10 cellular contexts compared by ENCODE assay signal in the genomic region with DNA sequence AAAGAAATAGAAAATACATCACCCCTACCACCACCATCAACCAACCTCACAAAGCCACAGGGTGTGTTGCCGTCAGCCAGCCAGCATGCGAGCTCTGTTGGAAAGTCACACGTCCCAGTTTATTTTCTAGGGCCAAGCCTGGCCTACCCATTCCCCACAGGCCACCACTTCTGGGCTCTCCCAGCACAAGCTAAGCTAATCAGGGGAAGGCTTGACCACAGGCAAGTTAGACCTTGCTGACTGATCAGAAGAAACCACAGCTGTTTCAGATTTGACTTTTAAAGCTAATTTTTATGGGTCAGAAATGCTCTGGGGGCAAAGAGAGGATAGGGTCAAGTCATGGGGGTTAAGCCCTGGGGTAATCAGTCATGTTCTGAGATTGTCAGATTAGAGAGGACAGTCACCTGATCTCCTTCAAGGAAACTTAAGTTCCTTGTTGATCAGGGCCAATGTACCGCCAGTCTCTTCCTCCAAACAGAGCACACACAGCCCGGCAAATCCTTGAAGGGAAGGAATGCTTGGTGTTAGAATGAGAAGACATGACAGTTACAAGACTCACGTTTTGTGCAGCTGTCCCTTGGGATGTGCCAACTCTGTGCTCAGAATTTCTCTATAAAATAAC. TPM values are rescaled to one million over a fixed set of nuclear protein-coding genes. Genes with fewer than 3 reads are reported as not detected.
DNase-seq lines count a peak whose midpoint lies in the region; ATAC-seq and TF ChIP-seq lines count a peak whose summit lies in the region.
"Had no signal": no experiment of that assay in that cellular context is flagged by ENCODE, and none has a peak within 500 bp of the region (broad histone marks: within the 10 kb centered on the region; RNA-seq: fewer than 3 reads in every experiment).

No MANE protein-coding gene starts in this region.

- H3K79me2 ChIP-seq in Karpas-422 (ENCODE audit: low read length): peaks cover 79% of the 10 kb centered on the region

- H3K36me3 ChIP-seq in Karpas-422 (ENCODE audit: insufficient read depth, low read length) (peaks cover 11% of the 10 kb centered on the region; the same call in 1 of the 2 replicates), psoas muscle (ENCODE audit: insufficient read depth in 1 of 2, low read depth in 1 of 2) (no peaks in the 10 kb centered on the region)
- H3K36me3 ChIP-seq: neutrophil had no signal

- H3K9me2 ChIP-seq in Karpas-422 (replicated peaks; ENCODE audit: insufficient read depth, low read length): no peaks in the 10 kb centered on the region

- TF ChIP-seq CTCF in psoas muscle (IDR thresholded peaks at IDR 0.05) (no peak), omental fat pad (IDR thresholded peaks at IDR 0.05) (no peak)

- 54 to 80% (median 63%) methylated on average over 6 of the region's 6 CpGs for WGBS in psoas muscle, 3 donors

- DNase-seq in Karpas-422: peak; percentile 62
- peak; percentile 30 for DNase-seq in sciatic nerve (ENCODE audit: low spot score)
- no peak for DNase-seq in activated CD8-positive, alpha-beta memory T cell treated with anti-CD3 and anti-CD28 coated beads, Interleukin-2, amount 10 ng/mL, durations not matched to agents 7 days and 5 days
- no peak for DNase-seq in psoas muscle
- DNase-seq in omental fat pad (ENCODE audit: low spot score): no peak
- no peak for DNase-seq in stimulated activated naive CD8-positive, alpha-beta T cell treated with anti-CD3 and anti-CD28 coated beads, Interleukin-15, Interleukin-2, amounts not matched to agents 100 U/mL and 50 U/mL, for 24 hours
- DNase-seq: activated naive CD4-positive, alpha-beta T cell had no signal

- no peak overlapping the region for H3K4me3 Mint-ChIP-seq in activated CD8-positive, alpha-beta memory T cell treated with anti-CD3 and anti-CD28 coated beads, Interleukin-2, amount 10 ng/mL, durations not matched to agents 7 days and 5 days

- CTCF ChIA-PET in activated CD8-positive, alpha-beta memory T cell treated with anti-CD3 and anti-CD28 coated beads, Interleukin-2, amount 10 ng/mL, durations not matched to agents 7 days and 5 days (lab: Charles Lee): interaction anchor here (0.7 to 3.6 kb wide), 4 partner anchors 9 to 225 kb away, joined by 3 to 13 read pairs (median 6); no protein-coding TSS in a partner anchor

- H3K27ac Mint-ChIP-seq in activated CD8-positive, alpha-beta memory T cell treated with anti-CD3 and anti-CD28 coated beads, Interleukin-2, amount 10 ng/mL, durations not matched to agents 7 days and 5 days: no peak overlapping the region

- no peaks in the 10 kb centered on the region for H3K36me3 Mint-ChIP-seq in activated CD8-positive, alpha-beta memory T cell treated with anti-CD3 and anti-CD28 coated beads, Interleukin-2, amount 10 ng/mL, durations not matched to agents 7 days and 5 days

- ATAC-seq in GM18873 (IDR thresholded peaks at IDR 0.05; ENCODE audit: low FRiP score, unreplicated experiment) (peak; percentile 61), HG02571 (IDR thresholded peaks at IDR 0.05; ENCODE audit: unreplicated experiment) (peak; percentile 70), sciatic nerve (no peak), psoas muscle (no peak), omental fat pad (ENCODE audit: low FRiP score) (no peak)
- ATAC-seq in activated CD8-positive, alpha-beta memory T cell treated with anti-CD3 and anti-CD28 coated beads, Interleukin-2, amount 10 ng/mL, durations not matched to agents 7 days and 5 days: no peak
- ATAC-seq in stimulated activated naive CD8-positive, alpha-beta T cell treated with anti-CD3 and anti-CD28 coated beads, Interleukin-15, Interleukin-2, amounts not matched to agents 100 U/mL and 50 U/mL, for 24 hours: no peak

- peak overlapping the region; percentile 96 for H3K27ac ChIP-seq in Karpas-422 (ENCODE audit: low read length)
- H3K27ac ChIP-seq in psoas muscle: no peak overlapping the region
- H3K27ac ChIP-seq: neutrophil had no signal

- H4K20me1 ChIP-seq in Karpas-422 (ENCODE audit: insufficient read depth, low read depth, low read length): peaks cover 31% of the 10 kb centered on the region; the same call in 1 of the 2 replicates

- peaks cover 14% of the 10 kb centered on the region for H3K27me3 Mint-ChIP-seq in activated CD8-positive, alpha-beta memory T cell treated with anti-CD3 and anti-CD28 coated beads, Interleukin-2, amount 10 ng/mL, durations not matched to agents 7 days and 5 days

- H3K27me3 ChIP-seq in Karpas-422 (ENCODE audit: low read length) (no peaks in the 10 kb centered on the region), psoas muscle (ENCODE audit: insufficient read depth in 3 of 3, low read length in 2 of 3) (no peaks in the 10 kb centered on the region)

- H3K9ac ChIP-seq in Karpas-422 (ENCODE audit: low read length): peak overlapping the region; percentile 56

- H3K9me3 Mint-ChIP-seq in activated CD8-positive, alpha-beta memory T cell treated with anti-CD3 and anti-CD28 coated beads, Interleukin-2, amount 10 ng/mL, durations not matched to agents 7 days and 5 days (ENCODE audit: low read depth): no peaks in the 10 kb centered on the region

- H3K9me3 ChIP-seq in Karpas-422 (ENCODE audit: low read length) (no peaks in the 10 kb centered on the region), psoas muscle (no peaks in the 10 kb centered on the region)
- H3K9me3 ChIP-seq: neutrophil had no signal

- H3K4me1 ChIP-seq in Karpas-422 (ENCODE audit: low read length) (peaks cover 100% of the 10 kb centered on the region), psoas muscle (peaks cover 72% of the 10 kb centered on the region)

- H3K4me3 ChIP-seq in Karpas-422 (ENCODE audit: low read length): peak overlapping the region; percentile 37
- H3K4me3 ChIP-seq in psoas muscle: no peak overlapping the region

- intact Hi-C loops in sciatic nerve (cut with DNase I) (loop anchor here (10.0 kb wide), 1 partner anchor 147 kb away; no protein-coding TSS in a partner anchor), psoas muscle (cut with DNase I) (no loop called here)

- peaks cover 12% of the 10 kb centered on the region for H3K4me1 Mint-ChIP-seq in activated CD8-positive, alpha-beta memory T cell treated with anti-CD3 and anti-CD28 coated beads, Interleukin-2, amount 10 ng/mL, durations not matched to agents 7 days and 5 days

- peak overlapping the region; percentile 75 for H3K4me2 ChIP-seq in Karpas-422 (ENCODE audit: low read depth, low read length, poor library complexity, severe bottlenecking)

- H2AFZ ChIP-seq in Karpas-422 (ENCODE audit: low read length): no peak overlapping the region

RNA-seq across cellular contexts. Expression of gene SHB, which starts 7.6 kb away (rescaled TPM):
- 27.1 and 42.8 TPM in 2 replicates for total RNA-seq in Karpas-422 (2014; rRNA removed; shearing (Covaris generic); ENCODE audit: low replicate concordance)
- total RNA-seq in sciatic nerve (15.9 TPM), psoas muscle (10 to 100 TPM in 2 of 4 donors, 1 to 10 TPM in 2; 4.8 to 26.2 (median 12.4) TPM), omental fat pad (10 to 100 TPM; 10.4 to 61.6 (median 20.7) TPM)
- 1 to 10 TPM in 1 of 2 experiments, under 1 TPM in 1; 0.23 to 1.1 TPM for total RNA-seq in activated CD8-positive, alpha-beta memory T cell treated with anti-CD3 and anti-CD28 coated beads, Interleukin-2, amount 10 ng/mL, durations not matched to agents 7 days and 5 days
- 10 to 100 TPM in 1 of 3 donors, 1 to 10 TPM in 2; 4.0 to 30.7 (median 5.1) TPM for polyA plus RNA-seq in psoas muscle

Comparison
In these comparisons a context has a peak if more than half of its experiments do, and no peak if none do; other contexts are left out.
1. ATAC-seq: peak in GM18873 (single experiment) and HG02571 (single experiment); none in sciatic nerve (single experiment), activated CD8-positive, alpha-beta memory T cell treated with anti-CD3 and anti-CD28 coated beads, Interleukin-2, amount 10 ng/mL, durations not matched to agents 7 days and 5 days (single experiment), psoas muscle (0 of 4), omental fat pad (single experiment) and stimulated activated naive CD8-positive, alpha-beta T cell treated with anti-CD3 and anti-CD28 coated beads, Interleukin-15, Interleukin-2, amounts not matched to agents 100 U/mL and 50 U/mL, for 24 hours (single experiment).
2. DNase-seq: peak in Karpas-422 (single experiment) and sciatic nerve (single experiment); none in activated CD8-positive, alpha-beta memory T cell treated with anti-CD3 and anti-CD28 coated beads, Interleukin-2, amount 10 ng/mL, durations not matched to agents 7 days and 5 days (single experiment), psoas muscle (0 of 2), omental fat pad (single experiment) and stimulated activated naive CD8-positive, alpha-beta T cell treated with anti-CD3 and anti-CD28 coated beads, Interleukin-15, Interleukin-2, amounts not matched to agents 100 U/mL and 50 U/mL, for 24 hours (single experiment).